ENCODE assay signal across 10 cellular contexts in the genomic region with DNA sequence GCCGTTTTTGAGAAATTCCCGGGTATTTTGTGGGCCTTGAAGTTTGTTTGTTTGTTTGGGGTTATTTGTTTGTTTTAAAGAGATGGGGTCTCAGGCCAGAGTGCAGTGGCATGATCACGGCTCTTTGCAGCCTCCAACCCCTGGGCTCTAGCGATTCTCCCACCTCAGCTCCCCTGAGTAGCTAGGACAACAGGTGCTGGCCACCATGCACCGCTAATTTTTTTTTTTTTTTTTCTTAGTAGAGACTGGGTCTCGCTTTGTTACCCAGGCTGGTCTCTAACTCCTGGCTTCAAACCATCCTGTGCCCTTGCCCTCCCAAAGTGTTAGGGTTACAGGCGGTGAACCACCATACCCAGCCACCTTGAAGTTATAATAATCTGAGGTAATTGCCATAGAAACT. TPM values are rescaled to one million over a fixed set of nuclear protein-coding genes. Genes with fewer than 3 reads are reported as not detected.
DNase-seq lines count a peak whose midpoint lies in the region; ATAC-seq and TF ChIP-seq lines count a peak whose summit lies in the region.
"Had no signal": no experiment of that assay in that cellular context is flagged by ENCODE, and none has a peak within 500 bp of the region (broad histone marks: within the 10 kb centered on the region; RNA-seq: fewer than 3 reads in every experiment).

No MANE protein-coding gene starts in this region.

- H3K4me1 Mint-ChIP-seq in IgD-negative memory B cell (peaks cover 12 to 20% (median 18%) of the 10 kb centered on the region in 3 donors), brain (peaks cover 53% of the 10 kb centered on the region)
- H3K4me1 Mint-ChIP-seq in naive thymus-derived CD8-positive, alpha-beta T cell = peaks cover 12 to 52% (median 45%) of the 10 kb centered on the region in 4 donors

- peaks cover 35% of the 10 kb centered on the region; the same call in 1 of the 2 replicates for H4K20me1 ChIP-seq in BLaER1

- POLR2A ChIA-PET in naive thymus-derived CD8-positive, alpha-beta T cell (lab: Charles Lee) = interaction anchor here (0.7 to 3.2 kb wide), 4 partner anchors 12 to 358 kb away, joined by 3 to 85 read pairs (median 20); a partner anchor contains a TSS

- ATAC-seq in naive thymus-derived CD8-positive, alpha-beta T cell = no peak
- no peak for ATAC-seq in HG02973 (IDR thresholded peaks at IDR 0.05; ENCODE audit: unreplicated experiment)

- peaks cover 57% of the 10 kb centered on the region for H3K36me3 ChIP-seq in BLaER1

- DNase-seq in naive thymus-derived CD8-positive, alpha-beta T cell = no peak
- DNase-seq in HCEC 1CT (no peak), NCI-H1092 (lab: John Stamatoyannopoulos, UW) (no peak), RPMI8226 (no peak)
- DNase-seq: NCI-H226 had no signal

- H3K4me3 Mint-ChIP-seq in IgD-negative memory B cell (peak overlapping the region; percentile 42 to 100 (median 95)), brain (peak overlapping the region; percentile 78 to 100 (median 97))
- peak overlapping the region; percentile 71 to 100 (median 88) for H3K4me3 Mint-ChIP-seq in naive thymus-derived CD8-positive, alpha-beta T cell

- H3K27ac Mint-ChIP-seq in IgD-negative memory B cell = peak overlapping the region in 2 of 3 donors; percentile 55 to 56
- H3K27ac Mint-ChIP-seq in brain = peak overlapping the region in 3 of 5 experiments; percentile 56 to 86 (median 82)
- peak overlapping the region; percentile 43 to 100 (median 79) for H3K27ac Mint-ChIP-seq in naive thymus-derived CD8-positive, alpha-beta T cell

- peak overlapping the region; percentile 92 for H3K4me2 ChIP-seq in BLaER1

- peaks cover 52% of the 10 kb centered on the region for H3K4me1 ChIP-seq in BLaER1

- H3K36me3 Mint-ChIP-seq in IgD-negative memory B cell (peaks cover 3% of the 10 kb centered on the region), brain (peaks cover 60% of the 10 kb centered on the region)
- H3K36me3 Mint-ChIP-seq in naive thymus-derived CD8-positive, alpha-beta T cell = peaks cover 9 to 56% (median 10%) of the 10 kb centered on the region in 3 donors

- H3K27me3 ChIP-seq in BLaER1 = no peaks in the 10 kb centered on the region

- H3K4me3 ChIP-seq in BLaER1 = peak overlapping the region; percentile 88; the same call in 1 of the 2 replicates

- H3K9me3 ChIP-seq in BLaER1 = no peaks in the 10 kb centered on the region

- H3K9me3 Mint-ChIP-seq in IgD-negative memory B cell (no peaks in the 10 kb centered on the region), brain (peaks cover 0 to 12% (median 6%) of the 10 kb centered on the region in 5 experiments)
- H3K9me3 Mint-ChIP-seq in naive thymus-derived CD8-positive, alpha-beta T cell = no peaks in the 10 kb centered on the region

- H3K9ac ChIP-seq in BLaER1 = peak overlapping the region; percentile 99; the same call in 1 of the 2 replicates

- TF ChIP-seq CTCF in brain (conservative IDR thresholded peaks at IDR 0.05) = no peak

- H3K27me3 Mint-ChIP-seq in IgD-negative memory B cell (no peaks in the 10 kb centered on the region), brain (peaks cover 9% of the 10 kb centered on the region)
- H3K27me3 Mint-ChIP-seq in naive thymus-derived CD8-positive, alpha-beta T cell = no peaks in the 10 kb centered on the region

- H3K27ac ChIP-seq in BLaER1 = peak overlapping the region; percentile 100; the same call in 1 of the 2 replicates

RNA-seq across cellular contexts. Expression of a gene that starts 2.0 kb away (rescaled TPM):
- polyA plus RNA-seq in IgD-negative memory B cell (78.6 TPM), brain (ENCODE audit: insufficient read depth, low read depth, low replicate concordance) (85.1 TPM)
- total RNA-seq in naive thymus-derived CD8-positive, alpha-beta T cell = 100 to 1,000 TPM; 152 to 155 TPM
- 10 to 100 TPM; 45.2 to 74.7 (median 48.8) TPM for polyA plus RNA-seq in naive thymus-derived CD8-positive, alpha-beta T cell

RNA-seq across cellular contexts. Expression of a gene that starts 7.6 kb away (rescaled TPM):
- polyA plus RNA-seq in IgD-negative memory B cell = not detected
- polyA plus RNA-seq in brain (ENCODE audit: insufficient read depth, low read depth, low replicate concordance) = 570 TPM
- not detected for total RNA-seq in naive thymus-derived CD8-positive, alpha-beta T cell
- polyA plus RNA-seq in naive thymus-derived CD8-positive, alpha-beta T cell = not detected

RNA-seq across cellular contexts. Expression of a gene that starts 8.6 kb away (rescaled TPM):
- polyA plus RNA-seq in IgD-negative memory B cell = 3.0 TPM
- polyA plus RNA-seq in brain (ENCODE audit: insufficient read depth, low read depth, low replicate concordance) = 198 TPM
- 1 to 10 TPM; 5.3 to 6.0 TPM for total RNA-seq in naive thymus-derived CD8-positive, alpha-beta T cell
- polyA plus RNA-seq in naive thymus-derived CD8-positive, alpha-beta T cell = 1 to 10 TPM in 2 of 3 donors, under 1 TPM in 1; 0.94 to 1.9 (median 1.1) TPM

RNA-seq across cellular contexts. Expression of a gene that starts 19.7 kb away (rescaled TPM):
- polyA plus RNA-seq in IgD-negative memory B cell (not detected), brain (ENCODE audit: insufficient read depth, low read depth, low replicate concordance) (0.39 TPM)
- not detected for total RNA-seq in naive thymus-derived CD8-positive, alpha-beta T cell
- polyA plus RNA-seq in naive thymus-derived CD8-positive, alpha-beta T cell = not detected
- total RNA-seq: Daoy had no signal

RNA-seq across cellular contexts. Expression of a gene that starts 22.6 kb away (rescaled TPM):
- polyA plus RNA-seq in IgD-negative memory B cell = 74.5 TPM
- polyA plus RNA-seq in brain (ENCODE audit: insufficient read depth, low read depth, low replicate concordance) = 72.3 TPM
- total RNA-seq in naive thymus-derived CD8-positive, alpha-beta T cell = 10 to 100 TPM; 28.2 to 30.7 TPM
- 10 to 100 TPM; 66.6 to 77.4 (median 72.3) TPM for polyA plus RNA-seq in naive thymus-derived CD8-positive, alpha-beta T cell

Comparison
In these comparisons a context has a peak if more than half of its experiments do, and no peak if none do; other contexts are left out.
1. RNA of a gene that starts 7.6 kb away (polyA plus RNA-seq): 570 TPM in brain (single experiment); not detected in IgD-negative memory B cell (single experiment) and not detected in naive thymus-derived CD8-positive, alpha-beta T cell; every median in the first group is over 100 times any median in the second.
2. RNA of a gene that starts 8.6 kb away (polyA plus RNA-seq): 198 TPM in brain (single experiment); 3.0 TPM in IgD-negative memory B cell (single experiment) and 0.94 to 1.9 TPM in naive thymus-derived CD8-positive, alpha-beta T cell; every median in the first group is over 10 times any median in the second.
3. Peak in every context shown above with its lines, with median percentiles within 50 percentile points of each other: H3K27ac Mint-ChIP-seq and H3K4me3 Mint-ChIP-seq.